Comparison of ENCODE assay signal across 8 cellular contexts in the genomic region with DNA sequence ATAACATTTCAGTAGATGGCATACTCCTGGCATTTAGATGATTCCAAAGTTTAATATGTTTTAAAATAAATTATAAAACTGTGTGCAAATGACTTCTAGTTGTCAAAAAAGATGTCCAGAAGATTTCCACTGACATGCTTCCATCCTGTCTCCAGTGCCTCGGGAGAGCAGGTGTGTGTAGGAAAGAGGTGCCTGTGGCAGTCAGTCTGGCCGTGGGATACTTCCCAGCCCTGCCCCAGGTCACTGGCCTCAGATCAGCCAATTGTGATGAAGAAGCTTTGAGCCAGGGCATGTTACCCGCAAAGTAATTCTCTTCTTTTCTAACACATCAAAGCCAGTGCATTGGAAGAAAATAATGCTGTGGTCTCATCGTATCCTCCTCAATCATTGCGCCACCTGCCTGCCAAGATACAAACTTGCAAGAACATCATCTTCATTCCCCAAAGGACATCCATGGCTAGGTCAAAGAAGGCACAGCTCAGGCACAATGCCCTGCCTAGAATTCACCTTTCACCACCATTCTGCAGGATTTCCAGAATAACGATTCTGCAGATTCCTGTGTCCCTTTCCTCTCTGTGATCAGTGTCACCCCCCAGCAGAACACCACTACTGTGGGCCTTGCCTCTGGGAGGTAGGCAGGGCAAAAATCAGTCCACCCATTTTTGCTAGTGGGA. TPM values are rescaled to one million over a fixed set of nuclear protein-coding genes. Genes with fewer than 3 reads are reported as not detected.
DNase-seq lines count a peak whose midpoint lies in the region; ATAC-seq lines count a peak whose summit lies in the region.

No MANE protein-coding gene starts in this region.

- no peaks in the 10 kb centered on the region for H3K9me3 Mint-ChIP-seq in activated naive CD4-positive, alpha-beta T cell treated with anti-CD3 and anti-CD28 coated beads for 36 hours

- no peak overlapping the region for H3K27ac Mint-ChIP-seq in activated naive CD4-positive, alpha-beta T cell treated with anti-CD3 and anti-CD28 coated beads for 36 hours

- H3K27me3 Mint-ChIP-seq in activated naive CD4-positive, alpha-beta T cell treated with anti-CD3 and anti-CD28 coated beads for 36 hours (ENCODE audit: low read depth) = peaks cover 36% of the 10 kb centered on the region

- H3K36me3 Mint-ChIP-seq in activated naive CD4-positive, alpha-beta T cell treated with anti-CD3 and anti-CD28 coated beads for 36 hours (ENCODE audit: low read depth) = no peaks in the 10 kb centered on the region

- no peak overlapping the region for H3K4me3 ChIP-seq in Jurkat, Clone E6-1 (ENCODE audit: low read length)

- peak; percentile 37 for DNase-seq in activated naive CD4-positive, alpha-beta T cell treated with anti-CD3 and anti-CD28 coated beads for 36 hours
- DNase-seq in activated naive CD4-positive, alpha-beta T cell (lab: John Stamatoyannopoulos, UW) = no peak
- DNase-seq in Jurkat, Clone E6-1 (ENCODE audit: low read depth, low spot score) = peak; percentile 50
- DNase-seq in UCSD-AML1 (lab: John Stamatoyannopoulos, UW; ENCODE audit: unreplicated experiment) (peak; percentile 20), foreskin melanocyte (peak; percentile 32)
- peak; percentile 36 for DNase-seq in stimulated activated CD8-positive, alpha-beta memory T cell treated with anti-CD3 and anti-CD28 coated beads, Interleukin-4, amount 100 ng/mL, for 48 hours

- H3K4me3 Mint-ChIP-seq in activated naive CD4-positive, alpha-beta T cell treated with anti-CD3 and anti-CD28 coated beads for 36 hours = no peak overlapping the region

- CTCF ChIA-PET in activated naive CD4-positive, alpha-beta T cell treated with anti-CD3 and anti-CD28 coated beads for 36 hours (lab: Charles Lee) = interaction anchor here (0.6 to 6.4 kb wide), 11 partner anchors 10 to 1155 kb away, joined by 3 to 137 read pairs (median 4); no protein-coding TSS in a partner anchor

- no peak for ATAC-seq in GM21447 (IDR thresholded peaks at IDR 0.05; ENCODE audit: unreplicated experiment)
- ATAC-seq in GM21526 (IDR thresholded peaks at IDR 0.05; ENCODE audit: low FRiP score, unreplicated experiment) = no peak

- no peaks in the 10 kb centered on the region for H3K4me1 Mint-ChIP-seq in activated naive CD4-positive, alpha-beta T cell treated with anti-CD3 and anti-CD28 coated beads for 36 hours (ENCODE audit: low read depth)

- intact Hi-C loops in activated naive CD4-positive, alpha-beta T cell treated with anti-CD3 and anti-CD28 coated beads for 36 hours (cut with micrococcal nuclease) = loop anchor here (1.0 to 5.0 kb wide), 4 partner anchors 68 to 479 kb away; no protein-coding TSS in a partner anchor

RNA-seq across cellular contexts. Expression of a gene that starts 6.3 kb away (rescaled TPM):
- total RNA-seq in activated naive CD4-positive, alpha-beta T cell treated with anti-CD3 and anti-CD28 coated beads for 36 hours = not detected
- polyA plus RNA-seq in Jurkat, Clone E6-1 (2012; ENCODE audit: insufficient read depth, insufficient read length) = 1.5 TPM

Comparison
In these comparisons a context has a peak if more than half of its experiments do, and no peak if none do; other contexts are left out.
1. DNase-seq: peak in activated naive CD4-positive, alpha-beta T cell treated with anti-CD3 and anti-CD28 coated beads for 36 hours (single experiment), Jurkat, Clone E6-1 (single experiment), UCSD-AML1 (single experiment), foreskin melanocyte (single experiment) and stimulated activated CD8-positive, alpha-beta memory T cell treated with anti-CD3 and anti-CD28 coated beads, Interleukin-4, amount 100 ng/mL, for 48 hours (single experiment); none in activated naive CD4-positive, alpha-beta T cell (0 of 4).